In the genomic region with DNA sequence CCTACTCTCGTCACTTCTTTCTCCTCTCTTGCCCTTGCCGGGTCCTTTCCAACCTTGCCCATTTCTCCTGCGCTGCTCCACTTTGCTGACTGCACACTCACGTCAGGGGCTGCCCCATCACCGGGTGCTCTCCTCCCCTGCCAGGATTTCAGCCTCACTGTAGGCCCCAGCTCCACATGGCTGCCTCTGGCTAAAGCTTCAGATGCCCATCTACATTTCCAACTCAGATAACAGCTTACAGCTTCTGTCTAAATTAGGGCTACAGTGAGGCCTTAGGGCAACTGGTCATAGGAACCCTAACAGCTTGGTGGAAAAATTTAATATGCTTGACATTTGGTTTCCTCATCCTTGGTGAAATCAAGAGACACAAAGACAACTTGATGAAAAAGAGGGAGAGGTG, we compare ENCODE assay signal across 11 cellular contexts. TPM values are rescaled to one million over a fixed set of nuclear protein-coding genes. Genes with fewer than 3 reads are reported as not detected.
"Had no signal": no experiment of that assay in that cellular context is flagged by ENCODE, and none has a peak within 500 bp of the region (broad histone marks: within the 10 kb centered on the region; RNA-seq: fewer than 3 reads in every experiment).

No MANE protein-coding gene starts in this region.

- H3K4me1 Mint-ChIP-seq: IgD-negative memory B cell had no signal

- H3K4me3 ChIP-seq: GM23248, HAP-1 had no signal

- H3K9me3 ChIP-seq: HAP-1 had no signal

- H3K36me3 ChIP-seq: HAP-1 had no signal

- H3K9me3 Mint-ChIP-seq: IgD-negative memory B cell had no signal

- H3K27ac Mint-ChIP-seq: HFFc6, IgD-negative memory B cell had no signal

- H3K4me3 Mint-ChIP-seq: HFFc6, IgD-negative memory B cell had no signal

- ATAC-seq: HCT116, HepG2 had no signal

- H3K36me3 Mint-ChIP-seq: IgD-negative memory B cell had no signal

- H3K27ac ChIP-seq: GM23248, HL-60 had no signal

- H3K4me1 ChIP-seq: HAP-1 had no signal

- H2AFZ ChIP-seq: GM23248 had no signal

- DNase-seq: GM23248, GOT3, H7, HFFc6 had no signal

- H3K9ac ChIP-seq: GM23248 had no signal

RNA-seq across cellular contexts. Expression of a gene that starts 25.9 kb away (rescaled TPM):
- total RNA-seq: GM23248, H4, H7, HepG2, HFFc6, HT1080 had no signal
- polyA plus RNA-seq: GM23248, HepG2, IgD-negative memory B cell had no signal
